ENCODE assay signal across 1 cellular context in genomic region chr18:12703096-12703567, GRCh38.
TF ChIP-seq lines count a peak whose summit lies in the region.

No MANE protein-coding gene starts in this region.

TF ChIP-seq in HepG2, 621 proteins besides CTCF, POLR2A, EP300 and RAD21 (continues in another document):
- TF ChIP-seq, protein P1, sequence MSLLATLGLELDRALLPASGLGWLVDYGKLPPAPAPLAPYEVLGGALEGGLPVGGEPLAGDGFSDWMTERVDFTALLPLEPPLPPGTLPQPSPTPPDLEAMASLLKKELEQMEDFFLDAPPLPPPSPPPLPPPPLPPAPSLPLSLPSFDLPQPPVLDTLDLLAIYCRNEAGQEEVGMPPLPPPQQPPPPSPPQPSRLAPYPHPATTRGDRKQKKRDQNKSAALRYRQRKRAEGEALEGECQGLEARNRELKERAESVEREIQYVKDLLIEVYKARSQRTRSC (CRISPR knock-in tag; IDR thresholded peaks at IDR 0.05; ENCODE audit: low read depth): peak; percentile 89; the same call in 1 of the 2 replicates
- no peak for TF ChIP-seq ZKSCAN5 (CRISPR knock-in tag; IDR thresholded peaks at IDR 0.05)
- no peak; the same call in 1 of the 2 replicates for TF ChIP-seq CCDC6 (CRISPR knock-in tag; IDR thresholded peaks at IDR 0.05)
- 0 out of 2 replicates have a peak, but pooled peaks have one; percentile 17 for TF ChIP-seq TGIF2 (CRISPR knock-in tag; IDR thresholded peaks at IDR 0.05)
- TF ChIP-seq NCOA5 (CRISPR knock-in tag; IDR thresholded peaks at IDR 0.05): no peak
- TF ChIP-seq NFE2L2 (IDR thresholded peaks at IDR 0.05; ENCODE audit: low read length): no peak
- 0 out of 2 replicates have a peak, but pooled peaks have one; percentile 2 for TF ChIP-seq NFYB (CRISPR knock-in tag; IDR thresholded peaks at IDR 0.05)
- peak in 1 of 2 experiments; percentile 57; a peak in 2 of 4 replicates for TF ChIP-seq HMGXB4 (CRISPR knock-in tag; IDR thresholded peaks at IDR 0.05; ENCODE audit: borderline replicate concordance in 1 of 2, low read depth in 1 of 2)
- TF ChIP-seq ZBTB39 (CRISPR knock-in tag; IDR thresholded peaks at IDR 0.05): no peak
- no peak for TF ChIP-seq ZBTB40 (IDR thresholded peaks at IDR 0.05)
- TF ChIP-seq ZBTB40 (CRISPR knock-in tag; IDR thresholded peaks at IDR 0.05): 0 out of 2 replicates have a peak, but pooled peaks have one; percentile 3
- peak; percentile 61; the same call in 1 of the 2 replicates for TF ChIP-seq ZNF564 (CRISPR knock-in tag; IDR thresholded peaks at IDR 0.05)
- TF ChIP-seq ZNF788 (CRISPR knock-in tag; IDR thresholded peaks at IDR 0.05; ENCODE audit: borderline replicate concordance): 0 out of 2 replicates have a peak, but pooled peaks have one; percentile 4
- TF ChIP-seq, protein P2, sequence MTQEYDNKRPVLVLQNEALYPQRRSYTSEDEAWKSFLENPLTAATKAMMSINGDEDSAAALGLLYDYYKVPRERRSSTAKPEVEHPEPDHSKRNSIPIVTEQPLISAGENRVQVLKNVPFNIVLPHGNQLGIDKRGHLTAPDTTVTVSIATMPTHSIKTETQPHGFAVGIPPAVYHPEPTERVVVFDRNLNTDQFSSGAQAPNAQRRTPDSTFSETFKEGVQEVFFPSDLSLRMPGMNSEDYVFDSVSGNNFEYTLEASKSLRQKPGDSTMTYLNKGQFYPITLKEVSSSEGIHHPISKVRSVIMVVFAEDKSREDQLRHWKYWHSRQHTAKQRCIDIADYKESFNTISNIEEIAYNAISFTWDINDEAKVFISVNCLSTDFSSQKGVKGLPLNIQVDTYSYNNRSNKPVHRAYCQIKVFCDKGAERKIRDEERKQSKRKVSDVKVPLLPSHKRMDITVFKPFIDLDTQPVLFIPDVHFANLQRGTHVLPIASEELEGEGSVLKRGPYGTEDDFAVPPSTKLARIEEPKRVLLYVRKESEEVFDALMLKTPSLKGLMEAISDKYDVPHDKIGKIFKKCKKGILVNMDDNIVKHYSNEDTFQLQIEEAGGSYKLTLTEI (CRISPR knock-in tag; conservative IDR thresholded peaks at IDR 0.05): no peak
- TF ChIP-seq, protein P3, sequence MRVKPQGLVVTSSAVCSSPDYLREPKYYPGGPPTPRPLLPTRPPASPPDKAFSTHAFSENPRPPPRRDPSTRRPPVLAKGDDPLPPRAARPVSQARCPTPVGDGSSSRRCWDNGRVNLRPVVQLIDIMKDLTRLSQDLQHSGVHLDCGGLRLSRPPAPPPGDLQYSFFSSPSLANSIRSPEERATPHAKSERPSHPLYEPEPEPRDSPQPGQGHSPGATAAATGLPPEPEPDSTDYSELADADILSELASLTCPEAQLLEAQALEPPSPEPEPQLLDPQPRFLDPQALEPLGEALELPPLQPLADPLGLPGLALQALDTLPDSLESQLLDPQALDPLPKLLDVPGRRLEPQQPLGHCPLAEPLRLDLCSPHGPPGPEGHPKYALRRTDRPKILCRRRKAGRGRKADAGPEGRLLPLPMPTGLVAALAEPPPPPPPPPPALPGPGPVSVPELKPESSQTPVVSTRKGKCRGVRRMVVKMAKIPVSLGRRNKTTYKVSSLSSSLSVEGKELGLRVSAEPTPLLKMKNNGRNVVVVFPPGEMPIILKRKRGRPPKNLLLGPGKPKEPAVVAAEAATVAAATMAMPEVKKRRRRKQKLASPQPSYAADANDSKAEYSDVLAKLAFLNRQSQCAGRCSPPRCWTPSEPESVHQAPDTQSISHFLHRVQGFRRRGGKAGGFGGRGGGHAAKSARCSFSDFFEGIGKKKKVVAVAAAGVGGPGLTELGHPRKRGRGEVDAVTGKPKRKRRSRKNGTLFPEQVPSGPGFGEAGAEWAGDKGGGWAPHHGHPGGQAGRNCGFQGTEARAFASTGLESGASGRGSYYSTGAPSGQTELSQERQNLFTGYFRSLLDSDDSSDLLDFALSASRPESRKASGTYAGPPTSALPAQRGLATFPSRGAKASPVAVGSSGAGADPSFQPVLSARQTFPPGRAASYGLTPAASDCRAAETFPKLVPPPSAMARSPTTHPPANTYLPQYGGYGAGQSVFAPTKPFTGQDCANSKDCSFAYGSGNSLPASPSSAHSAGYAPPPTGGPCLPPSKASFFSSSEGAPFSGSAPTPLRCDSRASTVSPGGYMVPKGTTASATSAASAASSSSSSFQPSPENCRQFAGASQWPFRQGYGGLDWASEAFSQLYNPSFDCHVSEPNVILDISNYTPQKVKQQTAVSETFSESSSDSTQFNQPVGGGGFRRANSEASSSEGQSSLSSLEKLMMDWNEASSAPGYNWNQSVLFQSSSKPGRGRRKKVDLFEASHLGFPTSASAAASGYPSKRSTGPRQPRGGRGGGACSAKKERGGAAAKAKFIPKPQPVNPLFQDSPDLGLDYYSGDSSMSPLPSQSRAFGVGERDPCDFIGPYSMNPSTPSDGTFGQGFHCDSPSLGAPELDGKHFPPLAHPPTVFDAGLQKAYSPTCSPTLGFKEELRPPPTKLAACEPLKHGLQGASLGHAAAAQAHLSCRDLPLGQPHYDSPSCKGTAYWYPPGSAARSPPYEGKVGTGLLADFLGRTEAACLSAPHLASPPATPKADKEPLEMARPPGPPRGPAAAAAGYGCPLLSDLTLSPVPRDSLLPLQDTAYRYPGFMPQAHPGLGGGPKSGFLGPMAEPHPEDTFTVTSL (CRISPR knock-in tag; IDR thresholded peaks at IDR 0.05; ENCODE audit: borderline replicate concordance): no peak
- TF ChIP-seq PPARG (CRISPR knock-in tag; conservative IDR thresholded peaks at IDR 0.05): no peak
- peak; percentile 62; the same call in 1 of the 2 replicates for TF ChIP-seq GABPB1 (CRISPR knock-in tag; IDR thresholded peaks at IDR 0.05)
- TF ChIP-seq NCOA2 (CRISPR knock-in tag; IDR thresholded peaks at IDR 0.05): 0 out of 2 replicates have a peak, but pooled peaks have one; percentile 3
- TF ChIP-seq ELF4 (CRISPR knock-in tag; IDR thresholded peaks at IDR 0.05; ENCODE audit: borderline replicate concordance): 0 out of 2 replicates have a peak, but pooled peaks have one; percentile 5
- peak; percentile 7; the same call in 1 of the 2 replicates for TF ChIP-seq ZMYM4 (CRISPR knock-in tag; IDR thresholded peaks at IDR 0.05)
- TF ChIP-seq, protein P4, sequence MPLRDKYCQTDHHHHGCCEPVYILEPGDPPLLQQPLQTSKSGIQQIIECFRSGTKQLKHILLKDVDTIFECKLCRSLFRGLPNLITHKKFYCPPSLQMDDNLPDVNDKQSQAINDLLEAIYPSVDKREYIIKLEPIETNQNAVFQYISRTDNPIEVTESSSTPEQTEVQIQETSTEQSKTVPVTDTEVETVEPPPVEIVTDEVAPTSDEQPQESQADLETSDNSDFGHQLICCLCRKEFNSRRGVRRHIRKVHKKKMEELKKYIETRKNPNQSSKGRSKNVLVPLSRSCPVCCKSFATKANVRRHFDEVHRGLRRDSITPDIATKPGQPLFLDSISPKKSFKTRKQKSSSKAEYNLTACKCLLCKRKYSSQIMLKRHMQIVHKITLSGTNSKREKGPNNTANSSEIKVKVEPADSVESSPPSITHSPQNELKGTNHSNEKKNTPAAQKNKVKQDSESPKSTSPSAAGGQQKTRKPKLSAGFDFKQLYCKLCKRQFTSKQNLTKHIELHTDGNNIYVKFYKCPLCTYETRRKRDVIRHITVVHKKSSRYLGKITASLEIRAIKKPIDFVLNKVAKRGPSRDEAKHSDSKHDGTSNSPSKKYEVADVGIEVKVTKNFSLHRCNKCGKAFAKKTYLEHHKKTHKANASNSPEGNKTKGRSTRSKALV (CRISPR knock-in tag; IDR thresholded peaks at IDR 0.05): no peak; the same call in 1 of the 2 replicates
- no peak for TF ChIP-seq RFX3 (CRISPR knock-in tag; IDR thresholded peaks at IDR 0.05)
- TF ChIP-seq PAX8 (CRISPR knock-in tag; IDR thresholded peaks at IDR 0.05; ENCODE audit: borderline replicate concordance): 0 out of 2 replicates have a peak, but pooled peaks have one; percentile 29
- 0 out of 2 replicates have a peak, but pooled peaks have one; percentile 25 for TF ChIP-seq TBX2 (CRISPR knock-in tag; IDR thresholded peaks at IDR 0.05; ENCODE audit: borderline replicate concordance)
- TF ChIP-seq, protein P5, sequence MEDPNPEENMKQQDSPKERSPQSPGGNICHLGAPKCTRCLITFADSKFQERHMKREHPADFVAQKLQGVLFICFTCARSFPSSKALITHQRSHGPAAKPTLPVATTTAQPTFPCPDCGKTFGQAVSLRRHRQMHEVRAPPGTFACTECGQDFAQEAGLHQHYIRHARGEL (CRISPR knock-in tag; IDR thresholded peaks at IDR 0.05): no peak
- 0 out of 2 replicates have a peak, but pooled peaks have one; percentile 67 for TF ChIP-seq ZNF550 (CRISPR knock-in tag; IDR thresholded peaks at IDR 0.05; ENCODE audit: borderline replicate concordance)
